Comparison of ENCODE assay signal across 8 cellular contexts in genomic region chr6:118509009-118509617, GRCh38.
DNase-seq lines count a peak whose midpoint lies in the region; ATAC-seq and TF ChIP-seq lines count a peak whose summit lies in the region.

No MANE protein-coding gene starts in this region.

- ATAC-seq in GM18870 (IDR thresholded peaks at IDR 0.05; ENCODE audit: unreplicated experiment) (no peak), HG03571 (IDR thresholded peaks at IDR 0.05; ENCODE audit: unreplicated experiment) (no peak), GM18511 (IDR thresholded peaks at IDR 0.05; ENCODE audit: unreplicated experiment) (no peak)

- DNase-seq in AG04449 (ENCODE audit: low read depth, low spot score) (no peak), NCI-H774 (lab: John Stamatoyannopoulos, UW) (peak; percentile 56), erythroblast (lab: John Stamatoyannopoulos, UW) (peak; percentile 25 to 54), putamen (ENCODE audit: low spot score) (peak; percentile 25)

- H3K4me3 ChIP-seq in AG04449 (ENCODE audit: low read depth, low read length): no peak overlapping the region

- TF ChIP-seq CTCF in AG04449 (IDR thresholded peaks at IDR 0.05; ENCODE audit: insufficient read depth, low read length, missing control alignments) (peak; percentile 48), GM12873 (IDR thresholded peaks at IDR 0.05; ENCODE audit: insufficient read depth, low read depth, low read length, missing control alignments) (peak; percentile 40)

- CTCF ChIA-PET in AG04449 (lab: Yijun Ruan, JAX): interaction anchor here (0.8 to 2.0 kb wide), 8 partner anchors 13 to 229 kb away, joined by 3 to 24 read pairs (median 3); no protein-coding TSS in a partner anchor

- no peak for TF ChIP-seq POLR2A in erythroblast (IDR thresholded peaks at IDR 0.05; ENCODE audit: low read length)

- POLR2A ChIA-PET in AG04449 (lab: Yijun Ruan, JAX): no interaction called here
